ENCODE assay signal across 9 cellular contexts in genomic region chr13:96573563-96573962, GRCh38.
"Had no signal": no experiment of that assay in that cellular context is flagged by ENCODE, and none has a peak within 500 bp of the region (broad histone marks: within the 10 kb centered on the region; RNA-seq: fewer than 3 reads in every experiment).

No MANE protein-coding gene starts in this region.

- ATAC-seq: GM23338, HCT116 had no signal

- H3K4me2 ChIP-seq: GM23338 had no signal

- H3K4me1 ChIP-seq: HAP-1 had no signal

- H2AFZ ChIP-seq: GM23248, GM23338 had no signal

- DNase-seq: GM23248, GOT3, H7, H9, HCEC 1CT, HFFc6 had no signal

- H3K27ac ChIP-seq: GM23248 had no signal

- H3K9me3 ChIP-seq: HAP-1 had no signal

- H3K4me3 ChIP-seq: GM23248, GM23338, HAP-1 had no signal

- H3K36me3 ChIP-seq: HAP-1 had no signal

- H3K9ac ChIP-seq: GM23248 had no signal
